In genomic region chr16:50276801-50277560, GRCh38 we compare ENCODE assay signal across 13 cellular contexts. TPM values are rescaled to one million over a fixed set of nuclear protein-coding genes. Genes with fewer than 3 reads are reported as not detected.
DNase-seq lines count a peak whose midpoint lies in the region; TF ChIP-seq lines count a peak whose summit lies in the region.
"Had no signal": no experiment of that assay in that cellular context is flagged by ENCODE, and none has a peak within 500 bp of the region (broad histone marks: within the 10 kb centered on the region; RNA-seq: fewer than 3 reads in every experiment).

No MANE protein-coding gene starts in this region.

- H3K9me3 ChIP-seq in MM.1S (replicated peaks; ENCODE audit: insufficient read depth, low read length) = no peaks in the 10 kb centered on the region
- no peaks in the 10 kb centered on the region for H3K9me3 ChIP-seq in spleen
- H3K9me3 ChIP-seq in BE2C = no peaks in the 10 kb centered on the region
- H3K9me3 ChIP-seq: sigmoid colon, tibial nerve had no signal

- no peak overlapping the region for H2AFZ ChIP-seq in MM.1S (ENCODE audit: low read length)

- no peak overlapping the region for H3K9ac ChIP-seq in MM.1S (ENCODE audit: low read length)
- H3K9ac ChIP-seq: KMS-11 had no signal

- H3K79me2 ChIP-seq in MM.1S (ENCODE audit: low read length) = peaks cover 79% of the 10 kb centered on the region

- 74 to 88% (median 77%) methylated on average over 4 of the region's 4 CpGs for whole genome bisulfite sequencing in spleen, 5 donors

- H3K4me3 ChIP-seq in MM.1S (ENCODE audit: low read length) (no peak overlapping the region), spleen (peak overlapping the region in 1 of 8 donors; percentile 72), BE2C (ENCODE audit: low read depth, low read length) (no peak overlapping the region)
- H3K4me3 ChIP-seq: coronary artery, sigmoid colon, tibial nerve had no signal

- H3K27ac ChIP-seq in MM.1S (ENCODE audit: low read length) (no peak overlapping the region), spleen (peak overlapping the region in 7 of 8 donors; percentile 42 to 98 (median 94))
- H3K27ac ChIP-seq: KMS-11, tibial nerve had no signal

- peaks cover 30% of the 10 kb centered on the region for H3F3A ChIP-seq in MM.1S (ENCODE audit: insufficient read depth, low read length)

- no peak for DNase-seq in activated CD4-positive, alpha-beta T cell treated with anti-CD3 and anti-CD28 coated beads, Interleukin-2, amount 10 ng/mL, durations not matched to agents 24 days and 14 days
- no peak for DNase-seq in activated CD4-positive, alpha-beta T cell treated with anti-CD3 and anti-CD28 coated beads for 48 hours
- DNase-seq in MM.1S (no peak), spleen (no peak), activated gamma-delta T cell (lab: John Stamatoyannopoulos, UW) (no peak), BE2C (no peak)
- no peak for DNase-seq in activated naive CD8-positive, alpha-beta T cell treated with anti-CD3 and anti-CD28 coated beads for 36 hours
- no peak for DNase-seq in effector CD8-positive, alpha-beta T cell (lab: John Stamatoyannopoulos, UW)
- DNase-seq: EL, sigmoid colon had no signal

- H4K20me1 ChIP-seq in MM.1S (ENCODE audit: insufficient read depth, low read length) = no peaks in the 10 kb centered on the region

- H3K36me3 ChIP-seq in MM.1S (replicated peaks; ENCODE audit: insufficient read depth, low read length) (no peaks in the 10 kb centered on the region), spleen (peaks cover 0 to 6% (median 0%) of the 10 kb centered on the region in 6 donors), BE2C (no peaks in the 10 kb centered on the region)
- H3K36me3 ChIP-seq: sigmoid colon, tibial nerve had no signal

- intact Hi-C loops in activated CD4-positive, alpha-beta T cell treated with anti-CD3 and anti-CD28 coated beads, Interleukin-2, amount 10 ng/mL, durations not matched to agents 24 days and 14 days (cut with micrococcal nuclease) = loop anchor here (1.0 to 5.0 kb wide), 6 partner anchors 13 to 465 kb away; partner anchors contain the start of genes CYLD and TENT4B
- intact Hi-C loops in spleen (cut with DNase I; ENCODE audit: low total_unique reads) = no loop called here

- no peak for TF ChIP-seq POLR2A in spleen (IDR thresholded peaks at IDR 0.05)

- peak overlapping the region; percentile 100; the same call in 1 of the 2 replicates for H3K4me2 ChIP-seq in MM.1S (ENCODE audit: low read depth, low read length)
- H3K4me2 ChIP-seq: KMS-11 had no signal

- H3K4me1 Mint-ChIP-seq in activated CD4-positive, alpha-beta T cell treated with anti-CD3 and anti-CD28 coated beads, Interleukin-2, amount 10 ng/mL, durations not matched to agents 24 days and 14 days = peaks cover 81% of the 10 kb centered on the region
- H3K4me1 Mint-ChIP-seq in activated naive CD8-positive, alpha-beta T cell treated with anti-CD3 and anti-CD28 coated beads for 36 hours = peaks cover 78% of the 10 kb centered on the region

- peaks cover 4% of the 10 kb centered on the region for H3K9me3 Mint-ChIP-seq in activated CD4-positive, alpha-beta T cell treated with anti-CD3 and anti-CD28 coated beads, Interleukin-2, amount 10 ng/mL, durations not matched to agents 24 days and 14 days
- H3K9me3 Mint-ChIP-seq in activated naive CD8-positive, alpha-beta T cell treated with anti-CD3 and anti-CD28 coated beads for 36 hours = peaks cover 3% of the 10 kb centered on the region

- H3K27me3 ChIP-seq in MM.1S (replicated peaks; ENCODE audit: insufficient read depth, low read length) (no peaks in the 10 kb centered on the region), spleen (replicated peaks in 1 of 7) (no peaks in the 10 kb centered on the region), BE2C (no peaks in the 10 kb centered on the region)
- H3K27me3 ChIP-seq: sigmoid colon, tibial nerve had no signal

- H3K9me2 ChIP-seq in MM.1S (replicated peaks; ENCODE audit: insufficient read depth, low read length) = no peaks in the 10 kb centered on the region

- peak overlapping the region; percentile 91 for H3K27ac Mint-ChIP-seq in activated CD4-positive, alpha-beta T cell treated with anti-CD3 and anti-CD28 coated beads, Interleukin-2, amount 10 ng/mL, durations not matched to agents 24 days and 14 days
- peak overlapping the region; percentile 81 for H3K27ac Mint-ChIP-seq in activated naive CD8-positive, alpha-beta T cell treated with anti-CD3 and anti-CD28 coated beads for 36 hours

- peaks cover 43% of the 10 kb centered on the region for H3K36me3 Mint-ChIP-seq in activated CD4-positive, alpha-beta T cell treated with anti-CD3 and anti-CD28 coated beads, Interleukin-2, amount 10 ng/mL, durations not matched to agents 24 days and 14 days (ENCODE audit: low read depth)
- H3K36me3 Mint-ChIP-seq in activated naive CD8-positive, alpha-beta T cell treated with anti-CD3 and anti-CD28 coated beads for 36 hours = peaks cover 45% of the 10 kb centered on the region

- TF ChIP-seq CTCF in MM.1S (IDR thresholded peaks at IDR 0.05; ENCODE audit: low read length) (no peak), spleen (IDR thresholded peaks at IDR 0.05 in 8 of 11, conservative IDR thresholded peaks at IDR 0.05 in 3 of 11) (no peak), BE2C (IDR thresholded peaks at IDR 0.05; ENCODE audit: low read depth, low read length) (no peak)

- H3K27me3 Mint-ChIP-seq in activated CD4-positive, alpha-beta T cell treated with anti-CD3 and anti-CD28 coated beads, Interleukin-2, amount 10 ng/mL, durations not matched to agents 24 days and 14 days = no peaks in the 10 kb centered on the region
- H3K27me3 Mint-ChIP-seq in activated naive CD8-positive, alpha-beta T cell treated with anti-CD3 and anti-CD28 coated beads for 36 hours = no peaks in the 10 kb centered on the region

- peaks cover 50% of the 10 kb centered on the region for H3K4me1 ChIP-seq in MM.1S (ENCODE audit: low read length)
- peaks cover 73 to 100% (median 100%) of the 10 kb centered on the region in 6 donors for H3K4me1 ChIP-seq in spleen
- no peaks in the 10 kb centered on the region for H3K4me1 ChIP-seq in BE2C
- H3K4me1 ChIP-seq: sigmoid colon had no signal

- H3K4me3 Mint-ChIP-seq in activated CD4-positive, alpha-beta T cell treated with anti-CD3 and anti-CD28 coated beads, Interleukin-2, amount 10 ng/mL, durations not matched to agents 24 days and 14 days = peak overlapping the region; percentile 49
- H3K4me3 Mint-ChIP-seq in activated naive CD8-positive, alpha-beta T cell treated with anti-CD3 and anti-CD28 coated beads for 36 hours = peak overlapping the region; percentile 35

RNA-seq across cellular contexts. Expression of gene ADCY7, which starts 10.6 kb away (rescaled TPM):
- total RNA-seq in activated CD4-positive, alpha-beta T cell treated with anti-CD3 and anti-CD28 coated beads, Interleukin-2, amount 10 ng/mL, durations not matched to agents 24 days and 14 days = 85.6 and 86.2 TPM in 2 replicates
- 10 to 100 TPM; 72.3 to 73.1 TPM for total RNA-seq in activated naive CD8-positive, alpha-beta T cell treated with anti-CD3 and anti-CD28 coated beads for 36 hours
- total RNA-seq in spleen = 100 to 1,000 TPM in 5 of 7 donors, 10 to 100 TPM in 2; 68.6 to 158 (median 126) TPM
- polyA plus RNA-seq in spleen = 10 to 100 TPM in 2 of 3 donors, 1 to 10 TPM in 1; 9.8 to 32.3 (median 16.3) TPM
- polyA plus RNA-seq in BE2C (2012; ENCODE audit: insufficient read depth, insufficient read length, low read depth) = 26.2 TPM
